1 cellular context compared by ENCODE assay signal in genomic region chr1:161132410-161133219, GRCh38.
TF ChIP-seq lines count a peak whose summit lies in the region.

Gene DEDD (minus strand): TSS chr1:161132667. CDS start chr1:161124462, 8,205 bp downstream.

TF ChIP-seq in HepG2, 621 proteins besides CTCF, POLR2A, EP300 and RAD21 (continued from another document and continues in another):
- TF ChIP-seq HMGXB4 (CRISPR knock-in tag; IDR thresholded peaks at IDR 0.05; ENCODE audit: borderline replicate concordance in 1 of 2, low read depth in 1 of 2) (peak in 1 of 2 experiments; percentile 54; a peak in 2 of 4 replicates), NFYB (CRISPR knock-in tag; IDR thresholded peaks at IDR 0.05) (no peak), NR3C1 (CRISPR knock-in tag; IDR thresholded peaks at IDR 0.05) (no peak), KLF6 (CRISPR knock-in tag; IDR thresholded peaks at IDR 0.05) (no peak), SP1 (IDR thresholded peaks at IDR 0.05) (no peak), SP1 (CRISPR knock-in tag; IDR thresholded peaks at IDR 0.05) (peak; percentile 9; the same call in 1 of the 2 replicates), SETDB1 (CRISPR knock-in tag; IDR thresholded peaks at IDR 0.05; ENCODE audit: borderline replicate concordance) (no peak), ZNF784 (CRISPR knock-in tag; IDR thresholded peaks at IDR 0.05; ENCODE audit: borderline replicate concordance) (no peak), ARID3A (IDR thresholded peaks at IDR 0.05; ENCODE audit: low read depth, low read length) (peak; percentile 39; the same call in 1 of the 2 replicates), CREB1 (IDR thresholded peaks at IDR 0.05) (no peak), CREB1 (CRISPR knock-in tag; IDR thresholded peaks at IDR 0.05) (peak; percentile 63), ZNF720 (CRISPR knock-in tag; IDR thresholded peaks at IDR 0.05) (no peak), HIVEP1 (CRISPR knock-in tag; IDR thresholded peaks at IDR 0.05) (no peak), YEATS2 (CRISPR knock-in tag; IDR thresholded peaks at IDR 0.05; ENCODE audit: borderline replicate concordance) (no peak; the same call in 1 of the 2 replicates), NR2C2 (CRISPR knock-in tag; IDR thresholded peaks at IDR 0.05; ENCODE audit: borderline replicate concordance) (peak; percentile 96), HOMEZ (CRISPR knock-in tag; IDR thresholded peaks at IDR 0.05; ENCODE audit: low read depth) (0 out of 2 replicates have a peak, but pooled peaks have one; percentile 15), ZNF644 (CRISPR knock-in tag; IDR thresholded peaks at IDR 0.05; ENCODE audit: low read depth) (no peak), SP4 (CRISPR knock-in tag; IDR thresholded peaks at IDR 0.05) (0 out of 2 replicates have a peak, but pooled peaks have one; percentile 14), ZMAT5 (CRISPR knock-in tag; IDR thresholded peaks at IDR 0.05; ENCODE audit: borderline replicate concordance, low read depth) (no peak), ZIK1 (CRISPR knock-in tag; IDR thresholded peaks at IDR 0.05; ENCODE audit: borderline replicate concordance, low read depth) (peak; percentile 65; the same call in 1 of the 2 replicates), ZBTB26 (CRISPR knock-in tag; IDR thresholded peaks at IDR 0.05; ENCODE audit: borderline replicate concordance) (peak; percentile 84; the same call in 1 of the 2 replicates), PHF20 (CRISPR knock-in tag; IDR thresholded peaks at IDR 0.05) (peak; percentile 27; the same call in 1 of the 2 replicates), PAX8 (CRISPR knock-in tag; IDR thresholded peaks at IDR 0.05; ENCODE audit: borderline replicate concordance) (no peak), DR1 (CRISPR knock-in tag; IDR thresholded peaks at IDR 0.05) (0 out of 2 replicates have a peak, but pooled peaks have one; percentile 6), HMG20A (CRISPR knock-in tag; IDR thresholded peaks at IDR 0.05; ENCODE audit: borderline replicate concordance) (no peak; the same call in 1 of the 2 replicates), ZNF460 (CRISPR knock-in tag; IDR thresholded peaks at IDR 0.05; ENCODE audit: borderline replicate concordance) (peak; percentile 12; the same call in 1 of the 2 replicates), KAT8 (CRISPR knock-in tag; IDR thresholded peaks at IDR 0.05) (peak; percentile 63; the same call in 1 of the 2 replicates), ZNF232 (CRISPR knock-in tag; IDR thresholded peaks at IDR 0.05; ENCODE audit: borderline replicate concordance) (no peak), CHD2 (IDR thresholded peaks at IDR 0.05; ENCODE audit: low read depth, low read length) (no peak), ZSCAN12 (CRISPR knock-in tag; IDR thresholded peaks at IDR 0.05) (no peak), HNRNPLL (IDR thresholded peaks at IDR 0.05; ENCODE audit: low read depth, low read length, poor library complexity, severe bottlenecking) (peak; percentile 37), E2F1 (CRISPR knock-in tag; IDR thresholded peaks at IDR 0.05) (0 out of 2 replicates have a peak, but pooled peaks have one; percentile 21), ZNF556 (CRISPR knock-in tag; IDR thresholded peaks at IDR 0.05; ENCODE audit: borderline replicate concordance) (peak; percentile 56; the same call in 1 of the 2 replicates), ZBTB20 (CRISPR knock-in tag; IDR thresholded peaks at IDR 0.05; ENCODE audit: borderline replicate concordance, low read depth) (peak; percentile 1; the same call in 1 of the 2 replicates), CREM (IDR thresholded peaks at IDR 0.05) (peak; percentile 79), CREM (CRISPR knock-in tag; IDR thresholded peaks at IDR 0.05) (no peak), ZNF264 (CRISPR knock-in tag; IDR thresholded peaks at IDR 0.05) (0 out of 2 replicates have a peak, but pooled peaks have one; percentile 52), TCF7L2 (IDR thresholded peaks at IDR 0.05; ENCODE audit: low read depth, low read length) (no peak), ZNF772 (CRISPR knock-in tag; IDR thresholded peaks at IDR 0.05) (no peak; the same call in 1 of the 2 replicates), TGIF2 (CRISPR knock-in tag; IDR thresholded peaks at IDR 0.05) (no peak), NR2F6 (IDR thresholded peaks at IDR 0.05) (peak; percentile 58), NR2F6 (CRISPR knock-in tag; IDR thresholded peaks at IDR 0.05) (no peak), ZNF318 (CRISPR knock-in tag; IDR thresholded peaks at IDR 0.05) (no peak), SMARCC2 (IDR thresholded peaks at IDR 0.05) (no peak), GABPA (IDR thresholded peaks at IDR 0.05; ENCODE audit: low read depth, low read length) (peak; percentile 63), GABPA (CRISPR knock-in tag; IDR thresholded peaks at IDR 0.05; ENCODE audit: low read depth) (peak; percentile 85), ZSCAN31 (CRISPR knock-in tag; IDR thresholded peaks at IDR 0.05; ENCODE audit: low read depth) (peak; percentile 74), HOXA3 (CRISPR knock-in tag; IDR thresholded peaks at IDR 0.05) (peak; percentile 97), ETV5 (CRISPR knock-in tag; IDR thresholded peaks at IDR 0.05; ENCODE audit: borderline replicate concordance) (no peak)
